ENCODE assay signal across 1 cellular context in genomic region chr6:133887478-133887877, GRCh38.
TF ChIP-seq lines count a peak whose summit lies in the region.

No MANE protein-coding gene starts in this region.

TF ChIP-seq in HEK293, 187 proteins besides CTCF, POLR2A, EP300 and RAD21 (continued from another document and continues in another):
- no peak for TF ChIP-seq ZNF335 (tag by site-specific recombination; conservative IDR thresholded peaks at IDR 0.05)
- TF ChIP-seq ZBTB20 (tag by site-specific recombination; IDR thresholded peaks at IDR 0.05) = no peak
- TF ChIP-seq ZNF560 (tag by site-specific recombination; IDR thresholded peaks at IDR 0.05; ENCODE audit: borderline replicate concordance) = no peak
- peak; percentile 60 for TF ChIP-seq WT1 (tag by site-specific recombination; IDR thresholded peaks at IDR 0.05)
- no peak for TF ChIP-seq ZNF274 (IDR thresholded peaks at IDR 0.05; ENCODE audit: low read length)
- no peak for TF ChIP-seq ZNF274 (tag by site-specific recombination; IDR thresholded peaks at IDR 0.05; ENCODE audit: borderline replicate concordance)
- no peak for TF ChIP-seq ZNF155 (tag by site-specific recombination; IDR thresholded peaks at IDR 0.05)
- no peak for TF ChIP-seq BCL11A (tag by site-specific recombination; IDR thresholded peaks at IDR 0.05; ENCODE audit: low read depth)
- no peak for TF ChIP-seq ZFHX2 (tag by site-specific recombination; conservative IDR thresholded peaks at IDR 0.05)
- no peak for TF ChIP-seq PATZ1 (tag by site-specific recombination; IDR thresholded peaks at IDR 0.05)
- TF ChIP-seq ZNF776 (tag by site-specific recombination; IDR thresholded peaks at IDR 0.05; ENCODE audit: borderline replicate concordance) = no peak
- TF ChIP-seq ZBTB21 (tag by site-specific recombination; IDR thresholded peaks at IDR 0.05) = no peak
- TF ChIP-seq ZNF792 (tag by site-specific recombination; IDR thresholded peaks at IDR 0.05) = no peak
- TF ChIP-seq ZNF530 (tag by site-specific recombination; IDR thresholded peaks at IDR 0.05; ENCODE audit: low read depth) = no peak
- no peak for TF ChIP-seq ZNF639 (tag by site-specific recombination; IDR thresholded peaks at IDR 0.05)
- no peak for TF ChIP-seq ZNF830 (tag by site-specific recombination; IDR thresholded peaks at IDR 0.05; ENCODE audit: low read depth)
- TF ChIP-seq SP3 (tag by site-specific recombination; IDR thresholded peaks at IDR 0.05) = no peak
- no peak for TF ChIP-seq ZNF138 (tag by site-specific recombination; IDR thresholded peaks at IDR 0.05; ENCODE audit: borderline replicate concordance)
- no peak for TF ChIP-seq ZNF501 (tag by site-specific recombination; IDR thresholded peaks at IDR 0.05)
- no peak for TF ChIP-seq ZNF624 (tag by site-specific recombination; IDR thresholded peaks at IDR 0.05)
- TF ChIP-seq ZNF701 (tag by site-specific recombination; IDR thresholded peaks at IDR 0.05) = no peak
- TF ChIP-seq ZNF266 (tag by site-specific recombination; IDR thresholded peaks at IDR 0.05; ENCODE audit: low read depth) = no peak
- TF ChIP-seq ZNF19 (tag by site-specific recombination; IDR thresholded peaks at IDR 0.05; ENCODE audit: low read depth) = no peak
- TF ChIP-seq ZSCAN18 (tag by site-specific recombination; IDR thresholded peaks at IDR 0.05) = no peak
- no peak for TF ChIP-seq ZSCAN4 (tag by site-specific recombination; IDR thresholded peaks at IDR 0.05)
- TF ChIP-seq ZNF169 (tag by site-specific recombination; IDR thresholded peaks at IDR 0.05) = no peak
- TF ChIP-seq ZNF670 (tag by site-specific recombination; IDR thresholded peaks at IDR 0.05; ENCODE audit: low read depth) = no peak
- TF ChIP-seq ZFP69B (tag by site-specific recombination; IDR thresholded peaks at IDR 0.05) = no peak
- TF ChIP-seq ZNF324 (tag by site-specific recombination; IDR thresholded peaks at IDR 0.05) = no peak
- TF ChIP-seq KLF17 (tag by site-specific recombination; IDR thresholded peaks at IDR 0.05) = no peak
- TF ChIP-seq KLF9 (tag by site-specific recombination; IDR thresholded peaks at IDR 0.05; ENCODE audit: low read depth) = no peak
- no peak for TF ChIP-seq ZNF391 (tag by site-specific recombination; IDR thresholded peaks at IDR 0.05; ENCODE audit: borderline replicate concordance, low read depth)
- no peak for TF ChIP-seq ZNF48 (tag by site-specific recombination; IDR thresholded peaks at IDR 0.05)
- TF ChIP-seq ZNF214 (tag by site-specific recombination; IDR thresholded peaks at IDR 0.05; ENCODE audit: borderline replicate concordance) = no peak
- no peak for TF ChIP-seq REPIN1 (tag by site-specific recombination; IDR thresholded peaks at IDR 0.05; ENCODE audit: low read depth)
- no peak for TF ChIP-seq ZFP41 (tag by site-specific recombination; IDR thresholded peaks at IDR 0.05; ENCODE audit: borderline replicate concordance)
- TF ChIP-seq ZNF510 (tag by site-specific recombination; IDR thresholded peaks at IDR 0.05; ENCODE audit: insufficient replicate concordance) = no peak
- TF ChIP-seq ZNF626 (tag by site-specific recombination; IDR thresholded peaks at IDR 0.05) = no peak
- TF ChIP-seq HOXA7 (CRISPR knock-in tag; IDR thresholded peaks at IDR 0.05; ENCODE audit: borderline replicate concordance) = no peak
- TF ChIP-seq PRDM6 (tag by site-specific recombination; IDR thresholded peaks at IDR 0.05) = peak; percentile 91
- TF ChIP-seq ZBTB44 (tag by site-specific recombination; IDR thresholded peaks at IDR 0.05) = no peak
- no peak for TF ChIP-seq ZNF548 (tag by site-specific recombination; IDR thresholded peaks at IDR 0.05)
- no peak for TF ChIP-seq ZNF133 (tag by site-specific recombination; IDR thresholded peaks at IDR 0.05)
- TF ChIP-seq MZF1 (tag by site-specific recombination; IDR thresholded peaks at IDR 0.05; ENCODE audit: borderline replicate concordance) = no peak
- TF ChIP-seq ZNF175 (tag by site-specific recombination; IDR thresholded peaks at IDR 0.05) = no peak
- no peak for TF ChIP-seq ZSCAN30 (tag by site-specific recombination; IDR thresholded peaks at IDR 0.05)
- no peak for TF ChIP-seq ZNF658 (tag by site-specific recombination; IDR thresholded peaks at IDR 0.05)
- no peak for TF ChIP-seq ZNF645 (tag by site-specific recombination; IDR thresholded peaks at IDR 0.05)
- no peak for TF ChIP-seq KLF7 (tag by site-specific recombination; IDR thresholded peaks at IDR 0.05; ENCODE audit: borderline replicate concordance)
- no peak for TF ChIP-seq BCL11B (tag by site-specific recombination; IDR thresholded peaks at IDR 0.05; ENCODE audit: low read depth)
- peak; percentile 91 for TF ChIP-seq FEZF1 (tag by site-specific recombination; IDR thresholded peaks at IDR 0.05)
- TF ChIP-seq ZNF146 (tag by site-specific recombination; IDR thresholded peaks at IDR 0.05) = no peak
- TF ChIP-seq ZNF600 (tag by site-specific recombination; IDR thresholded peaks at IDR 0.05) = no peak
- TF ChIP-seq ZNF561 (tag by site-specific recombination; IDR thresholded peaks at IDR 0.05; ENCODE audit: borderline replicate concordance) = peak; percentile 37; the same call in 1 of the 2 replicates
- no peak for TF ChIP-seq ZNF112 (tag by site-specific recombination; IDR thresholded peaks at IDR 0.05)
- TF ChIP-seq INSM2 (tag by site-specific recombination; IDR thresholded peaks at IDR 0.05) = no peak
- no peak for TF ChIP-seq ZNF707 (tag by site-specific recombination; IDR thresholded peaks at IDR 0.05)
- peak; percentile 77 for TF ChIP-seq SP7 (tag by site-specific recombination; IDR thresholded peaks at IDR 0.05)
- TF ChIP-seq ZNF768 (tag by site-specific recombination; IDR thresholded peaks at IDR 0.05) = no peak
- TF ChIP-seq ZNF174 (tag by site-specific recombination; IDR thresholded peaks at IDR 0.05) = 0 out of 2 replicates have a peak, but pooled peaks have one; percentile 33
- no peak for TF ChIP-seq ZNF544 (tag by site-specific recombination; IDR thresholded peaks at IDR 0.05)
- TF ChIP-seq ZNF37A (tag by site-specific recombination; IDR thresholded peaks at IDR 0.05) = no peak
- peak; percentile 20; the same call in 1 of the 2 replicates for TF ChIP-seq SP2 (tag by site-specific recombination; IDR thresholded peaks at IDR 0.05)
- no peak for TF ChIP-seq HOXC10 (CRISPR knock-in tag; IDR thresholded peaks at IDR 0.05)
